22 cellular contexts compared by ENCODE assay signal in the genomic region with DNA sequence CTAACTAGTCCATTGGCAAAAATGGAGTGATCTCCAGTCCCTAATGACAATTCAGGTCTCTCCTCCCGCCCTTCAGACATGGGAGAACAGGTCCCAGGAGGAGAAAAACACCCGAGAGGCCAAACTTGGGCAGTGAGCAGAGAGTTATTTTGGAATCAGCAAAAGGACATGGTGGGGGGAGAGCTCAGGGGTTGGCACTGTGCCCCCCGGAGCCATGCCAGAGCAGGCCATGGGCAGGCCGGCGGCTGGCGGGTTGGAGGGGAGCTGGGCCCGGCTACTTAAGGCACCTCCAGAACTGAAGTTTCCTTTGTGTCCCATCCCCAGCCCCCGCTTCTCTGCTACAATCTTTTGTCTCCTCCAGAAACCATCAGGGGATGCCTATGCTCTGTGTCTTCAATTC. TPM values are rescaled to one million over a fixed set of nuclear protein-coding genes. Genes with fewer than 3 reads are reported as not detected.
A peak's percentile ranks its signal among the peaks of the same experiment; 100 is the strongest.
DNase-seq lines count a peak whose midpoint lies in the region; ATAC-seq and TF ChIP-seq lines count a peak whose summit lies in the region.
"Had no signal": no experiment of that assay in that cellular context is flagged by ENCODE, and none has a peak within 500 bp of the region (broad histone marks: within the 10 kb centered on the region; RNA-seq: fewer than 3 reads in every experiment).

No MANE protein-coding gene starts in this region.

- no peaks in the 10 kb centered on the region for H3K4me1 Mint-ChIP-seq in activated T-cell treated with anti-CD3 and anti-CD28 coated beads, Interleukin-2, amount 50 U/mL, for 72 hours (ENCODE audit: low read depth)

- DNase-seq in RWPE2 (ENCODE audit: low spot score) (no peak), Right ventricle myocardium superior (peak; percentile 76), mucosa of gallbladder (ENCODE audit: low spot score) (peak; percentile 22), aorta (peak; percentile 72 to 91)
- no peak for DNase-seq in activated T-cell treated with anti-CD3 and anti-CD28 coated beads, Interleukin-2, amount 50 U/mL, for 72 hours
- no peak for DNase-seq in stimulated activated CD4-positive, alpha-beta T cell treated with anti-CD3 and anti-CD28 coated beads, Interleukin-2, amount 100 ng/mL, for 24 hours
- DNase-seq in activated naive CD4-positive, alpha-beta T cell treated with anti-CD3 and anti-CD28 coated beads, Interleukin-2, amount 50 U/mL, for 72 hours (ENCODE audit: low spot score in 2 of 2), result no peak
- DNase-seq: activated CD4-positive, alpha-beta T cell treated with anti-CD3 and anti-CD28 coated beads, Interleukin-2, amount 50 U/mL, for 1 hour; activated naive CD4-positive, alpha-beta T cell treated with anti-CD3 and anti-CD28 coated beads, Interleukin-2, amount 50 U/mL, for 16 hours; GF-D8; NCI-H1092; NCI-H187; RPMI8226; stimulated activated CD4-positive, alpha-beta T cell treated with anti-CD3 and anti-CD28 coated beads, Interleukin-15, amount 100 ng/mL, for 24 hours; stimulated activated naive CD8-positive, alpha-beta T cell treated with anti-CD3 and anti-CD28 coated beads, Interleukin-15, amount 100 ng/mL, for 72 hours; WERI-Rb-1 had no signal

- H3K27me3 Mint-ChIP-seq in activated T-cell treated with anti-CD3 and anti-CD28 coated beads, Interleukin-2, amount 50 U/mL, for 72 hours (ENCODE audit: low read depth), result peaks cover 10% of the 10 kb centered on the region

- no peaks in the 10 kb centered on the region for H3K9me3 Mint-ChIP-seq in activated T-cell treated with anti-CD3 and anti-CD28 coated beads, Interleukin-2, amount 50 U/mL, for 72 hours
- H3K9me3 Mint-ChIP-seq in activated naive CD4-positive, alpha-beta T cell treated with anti-CD3 and anti-CD28 coated beads, Interleukin-2, amount 50 U/mL, for 72 hours, result no peaks in the 10 kb centered on the region
- H3K9me3 Mint-ChIP-seq: activated T-helper 1 cell treated with anti-CD3 and anti-CD28 coated beads, Interleukin-12 subunit alpha, Interleukin-12 subunit beta, Interleukin-2, Interleukin-4 antibody, amounts not matched to agents 30 ng/mL and 10 ng/mL and 1 ng/mL, durations not matched to agents 14 hours and 24 hours and 36 hours; stimulated activated naive CD8-positive, alpha-beta T cell treated with anti-CD3 and anti-CD28 coated beads, Interleukin-15, amount 100 ng/mL, for 72 hours had no signal

- peaks cover 22% of the 10 kb centered on the region for H3K4me1 ChIP-seq in RWPE2 (ENCODE audit: insufficient read depth, poor library complexity, severe bottlenecking)
- H3K4me1 ChIP-seq in aorta (ENCODE audit: control insufficient read depth in 1 of 2, insufficient read depth in 2 of 2, low read length in 2 of 2), result peaks cover 4% of the 10 kb centered on the region in 2 donors
- H3K4me1 ChIP-seq: parathyroid adenoma had no signal

- H3K4me3 ChIP-seq in RWPE2 (ENCODE audit: severe bottlenecking) (no peak overlapping the region), aorta (ENCODE audit: low read length in 2 of 2) (no peak overlapping the region)
- H3K4me3 ChIP-seq: hepatocyte had no signal

- H3K27ac ChIP-seq in RWPE2 (ENCODE audit: poor library complexity, severe bottlenecking) (peak overlapping the region; percentile 70), aorta (ENCODE audit: low read depth in 1 of 2, low read length in 2 of 2) (peak overlapping the region; percentile 92 to 97)
- H3K27ac ChIP-seq: hepatocyte, parathyroid adenoma, WERI-Rb-1 had no signal

- no peaks in the 10 kb centered on the region for H3K9me3 ChIP-seq in RWPE2 (ENCODE audit: severe bottlenecking)
- H3K9me3 ChIP-seq in aorta (ENCODE audit: control insufficient read depth, low read length), result no peaks in the 10 kb centered on the region

- 0 to 8% methylated on average over 7 to 8 of the region's 8 CpGs for WGBS in aorta, 2 donors

- H3K36me3 ChIP-seq in RWPE2 (ENCODE audit: low read depth) (no peaks in the 10 kb centered on the region), aorta (ENCODE audit: control insufficient read depth in 1 of 2, insufficient read depth in 2 of 2, low read length in 1 of 2) (no peaks in the 10 kb centered on the region)
- H3K36me3 ChIP-seq: WERI-Rb-1 had no signal

- no peak overlapping the region for H3K27ac Mint-ChIP-seq in activated T-cell treated with anti-CD3 and anti-CD28 coated beads, Interleukin-2, amount 50 U/mL, for 72 hours
- H3K27ac Mint-ChIP-seq in activated naive CD4-positive, alpha-beta T cell treated with anti-CD3 and anti-CD28 coated beads, Interleukin-2, amount 50 U/mL, for 72 hours, result no peak overlapping the region
- H3K27ac Mint-ChIP-seq: activated T-helper 1 cell treated with anti-CD3 and anti-CD28 coated beads, Interleukin-12 subunit alpha, Interleukin-12 subunit beta, Interleukin-2, Interleukin-4 antibody, amounts not matched to agents 30 ng/mL and 10 ng/mL and 1 ng/mL, durations not matched to agents 14 hours and 24 hours and 36 hours had no signal

- H3K27me3 ChIP-seq in RWPE2 (ENCODE audit: insufficient read depth, poor library complexity, severe bottlenecking) (no peaks in the 10 kb centered on the region), aorta (ENCODE audit: control insufficient read depth in 1 of 2, insufficient read depth in 2 of 2, low read length in 1 of 2) (no peaks in the 10 kb centered on the region)

- no peak overlapping the region for H3K4me3 Mint-ChIP-seq in activated T-cell treated with anti-CD3 and anti-CD28 coated beads, Interleukin-2, amount 50 U/mL, for 72 hours
- H3K4me3 Mint-ChIP-seq: activated T-helper 1 cell treated with anti-CD3 and anti-CD28 coated beads, Interleukin-12 subunit alpha, Interleukin-12 subunit beta, Interleukin-2, Interleukin-4 antibody, amounts not matched to agents 30 ng/mL and 10 ng/mL and 1 ng/mL, durations not matched to agents 14 hours and 24 hours and 36 hours; stimulated activated naive CD8-positive, alpha-beta T cell treated with anti-CD3 and anti-CD28 coated beads, Interleukin-15, amount 100 ng/mL, for 72 hours had no signal

- intact Hi-C loops in Right ventricle myocardium superior (cut with DNase I), result no loop called here
- intact Hi-C loops in aorta (cut with DNase I), result no loop called here

- no peak for ATAC-seq in RWPE2 (ENCODE audit: low read depth)
- ATAC-seq in Right ventricle myocardium superior (ENCODE audit: poor library complexity), result peak; percentile 86
- ATAC-seq in aorta (ENCODE audit: low FRiP score), result peak; percentile 82
- ATAC-seq in activated T-cell treated with anti-CD3 and anti-CD28 coated beads, Interleukin-2, amount 50 U/mL, for 72 hours (replicated peaks in 1 of 2), result no peak
- ATAC-seq in activated naive CD4-positive, alpha-beta T cell treated with anti-CD3 and anti-CD28 coated beads, Interleukin-2, amount 50 U/mL, for 72 hours, result no peak
- ATAC-seq: sciatic nerve; stimulated activated naive CD8-positive, alpha-beta T cell treated with anti-CD3 and anti-CD28 coated beads, Interleukin-15, amount 100 ng/mL, for 72 hours had no signal

- TF ChIP-seq CTCF in RWPE2 (IDR thresholded peaks at IDR 0.05; ENCODE audit: poor library complexity, severe bottlenecking), result no peak

- H3K36me3 Mint-ChIP-seq in activated T-cell treated with anti-CD3 and anti-CD28 coated beads, Interleukin-2, amount 50 U/mL, for 72 hours (ENCODE audit: insufficient read depth in 2 of 2), result no peaks in the 10 kb centered on the region
- H3K36me3 Mint-ChIP-seq in activated naive CD4-positive, alpha-beta T cell treated with anti-CD3 and anti-CD28 coated beads, Interleukin-2, amount 50 U/mL, for 72 hours, result no peaks in the 10 kb centered on the region

RNA-seq across cellular contexts. Expression of a gene that starts 7.1 kb away (rescaled TPM):
- total RNA-seq in Right ventricle myocardium superior, result 3.9 TPM
- total RNA-seq in mucosa of gallbladder, result 60.7 TPM
- total RNA-seq in aorta, result 10 to 100 TPM; 31.7 to 35.6 TPM
- 10 to 100 TPM; 11.6 to 67.8 TPM for polyA plus RNA-seq in aorta
- total RNA-seq in activated T-cell treated with anti-CD3 and anti-CD28 coated beads, Interleukin-2, amount 50 U/mL, for 72 hours, result under 1 TPM; 0.22 to 0.69 TPM
- under 1 TPM; 0.14 TPM for total RNA-seq in activated naive CD4-positive, alpha-beta T cell treated with anti-CD3 and anti-CD28 coated beads, Interleukin-2, amount 50 U/mL, for 72 hours
- total RNA-seq: activated T-helper 1 cell treated with anti-CD3 and anti-CD28 coated beads, Interleukin-12 subunit alpha, Interleukin-12 subunit beta, Interleukin-2, Interleukin-4 antibody, amounts not matched to agents 30 ng/mL and 10 ng/mL and 1 ng/mL, durations not matched to agents 14 hours and 24 hours and 36 hours had no signal
- polyA plus RNA-seq: neural cell had no signal

RNA-seq across cellular contexts. Expression of a gene that starts 40.3 kb away (rescaled TPM):
- total RNA-seq in Right ventricle myocardium superior, result 0.27 TPM
- 9.3 TPM for total RNA-seq in mucosa of gallbladder
- total RNA-seq in aorta, result 1 to 10 TPM; 3.4 to 5.7 TPM
- polyA plus RNA-seq in aorta, result 1 to 10 TPM in 1 of 2 donors, under 1 TPM in 1; 0.33 to 3.4 TPM
- total RNA-seq in activated T-cell treated with anti-CD3 and anti-CD28 coated beads, Interleukin-2, amount 50 U/mL, for 72 hours, result 100 to 1,000 TPM; 196 to 201 TPM
- total RNA-seq in activated naive CD4-positive, alpha-beta T cell treated with anti-CD3 and anti-CD28 coated beads, Interleukin-2, amount 50 U/mL, for 72 hours, result 100 to 1,000 TPM; 119 to 198 TPM
- total RNA-seq: H1, hepatocyte had no signal

RNA-seq across cellular contexts. Expression of a gene that starts 56.1 kb away (rescaled TPM):
- 69.5 TPM for total RNA-seq in Right ventricle myocardium superior
- 89.5 TPM for total RNA-seq in mucosa of gallbladder
- 10 to 100 TPM; 66.3 to 87.7 TPM for total RNA-seq in aorta
- 10 to 100 TPM; 21.8 to 32.2 TPM for polyA plus RNA-seq in aorta
- total RNA-seq in activated T-cell treated with anti-CD3 and anti-CD28 coated beads, Interleukin-2, amount 50 U/mL, for 72 hours, result 10 to 100 TPM; 58.1 to 77.1 TPM
- 10 to 100 TPM; 38.8 to 63.2 TPM for total RNA-seq in activated naive CD4-positive, alpha-beta T cell treated with anti-CD3 and anti-CD28 coated beads, Interleukin-2, amount 50 U/mL, for 72 hours

Comparison
In these comparisons a context has a peak if more than half of its experiments do, and no peak if none do; other contexts are left out.
1. ATAC-seq: peak in Right ventricle myocardium superior (single experiment) and aorta (single experiment); none in RWPE2 (single experiment), activated T-cell treated with anti-CD3 and anti-CD28 coated beads, Interleukin-2, amount 50 U/mL, for 72 hours (0 of 2) and activated naive CD4-positive, alpha-beta T cell treated with anti-CD3 and anti-CD28 coated beads, Interleukin-2, amount 50 U/mL, for 72 hours (0 of 2).
2. DNase-seq: peak in Right ventricle myocardium superior (single experiment), mucosa of gallbladder (single experiment) and aorta (2 of 2); none in RWPE2 (single experiment), activated T-cell treated with anti-CD3 and anti-CD28 coated beads, Interleukin-2, amount 50 U/mL, for 72 hours (0 of 2), stimulated activated CD4-positive, alpha-beta T cell treated with anti-CD3 and anti-CD28 coated beads, Interleukin-2, amount 100 ng/mL, for 24 hours (0 of 2) and activated naive CD4-positive, alpha-beta T cell treated with anti-CD3 and anti-CD28 coated beads, Interleukin-2, amount 50 U/mL, for 72 hours (0 of 2).
3. RNA of a gene that starts 40.3 kb away (total RNA-seq): 196 to 201 TPM in activated T-cell treated with anti-CD3 and anti-CD28 coated beads, Interleukin-2, amount 50 U/mL, for 72 hours and 119 to 198 TPM in activated naive CD4-positive, alpha-beta T cell treated with anti-CD3 and anti-CD28 coated beads, Interleukin-2, amount 50 U/mL, for 72 hours; 9.3 TPM in mucosa of gallbladder (single experiment), 3.4 to 5.7 TPM in aorta and 0.27 TPM in Right ventricle myocardium superior (single experiment); every median in the first group is over 10 times any median in the second.